In genomic region chr6:132719736-132720448, GRCh38 we compare ENCODE assay signal across 1 cellular context.
TF ChIP-seq lines count a peak whose summit lies in the region.

No MANE protein-coding gene starts in this region.

TF ChIP-seq in HEK293, 187 proteins besides CTCF, POLR2A, EP300 and RAD21 (continued from another document):
- TF ChIP-seq ZNF518A (tag by site-specific recombination; conservative IDR thresholded peaks at IDR 0.05; ENCODE audit: low read depth) (peak; percentile 53; the same call in 1 of the 2 replicates), ZNF133 (tag by site-specific recombination; IDR thresholded peaks at IDR 0.05) (no peak)
